9 cellular contexts compared by ENCODE assay signal in genomic region chr12:89347325-89347829, GRCh38. TPM values are rescaled to one million over a fixed set of nuclear protein-coding genes. Genes with fewer than 3 reads are reported as not detected.
DNase-seq lines count a peak whose midpoint lies in the region; TF ChIP-seq lines count a peak whose summit lies in the region.
"Had no signal": no experiment of that assay in that cellular context is flagged by ENCODE, and none has a peak within 500 bp of the region (broad histone marks: within the 10 kb centered on the region; RNA-seq: fewer than 3 reads in every experiment).

No MANE protein-coding gene starts in this region.

- H3K36me3 ChIP-seq in HUES6 (ENCODE audit: control insufficient read depth, insufficient read depth, low read length) (peaks cover 36% of the 10 kb centered on the region), sigmoid colon (peaks cover 0 to 11% (median 0%) of the 10 kb centered on the region in 4 donors)

- peak overlapping the region; percentile 74 for H3K9ac ChIP-seq in HUES6 (ENCODE audit: low read length)

- no peak for TF ChIP-seq EP300 in sigmoid colon (IDR thresholded peaks at IDR 0.05)

- whole genome bisulfite sequencing in sigmoid colon, 2 donors: 81 to 95% methylated on average over 3 of the region's 3 CpGs

- intact Hi-C loops in sigmoid colon (cut with DNase I): no loop called here

- peaks cover 61% of the 10 kb centered on the region for H3K4me1 ChIP-seq in HUES6 (ENCODE audit: control insufficient read depth, insufficient read depth, low read length)
- H3K4me1 ChIP-seq in sigmoid colon: peaks cover 0 to 24% (median 14%) of the 10 kb centered on the region in 4 donors

- H3K27ac ChIP-seq in HUES6 (ENCODE audit: low read depth, low read length) (no peak overlapping the region), sigmoid colon (peak overlapping the region; percentile 46 to 59 (median 54))

- H3K27me3 ChIP-seq in HUES6 (ENCODE audit: control insufficient read depth, insufficient read depth, low read length) (peaks cover 73% of the 10 kb centered on the region), sigmoid colon (no peaks in the 10 kb centered on the region)

- no peak for TF ChIP-seq POLR2A in sigmoid colon (IDR thresholded peaks at IDR 0.05)

- in situ Hi-C loops in GM13976 (cut with MboI; ENCODE audit: low sequenced_read_pairs, unreplicated experiment): no loop called here

- H3K4me3 ChIP-seq in HUES6 (ENCODE audit: low read depth, low read length) (peak overlapping the region; percentile 77; the same call in 1 of the 2 replicates), epithelial cell of esophagus (ENCODE audit: low read length) (no peak overlapping the region), sigmoid colon (peak overlapping the region in 2 of 4 donors; percentile 66 to 90)

- TF ChIP-seq CTCF in epithelial cell of esophagus (IDR thresholded peaks at IDR 0.05; ENCODE audit: insufficient read depth, low read depth, low read length, missing control alignments) (no peak), sigmoid colon (IDR thresholded peaks at IDR 0.05) (no peak), GM13976 (IDR thresholded peaks at IDR 0.05; ENCODE audit: borderline replicate concordance, control extremely low read depth, extremely low read depth, insufficient read depth, missing control alignments) (no peak), GM10266 (IDR thresholded peaks at IDR 0.05; ENCODE audit: control insufficient read depth, insufficient read depth, low read depth, missing control alignments) (no peak)

- DNase-seq in RKO (ENCODE audit: low spot score) (peak; percentile 25), epithelial cell of esophagus (ENCODE audit: low read depth) (peak; percentile 27), sigmoid colon (no peak), NCI-H524 (lab: John Stamatoyannopoulos, UW) (no peak), GM13976 (ENCODE audit: low spot score) (no peak), GM10266 (ENCODE audit: extremely low spot score) (no peak)
- DNase-seq: left colon, T-cell had no signal

- no peaks in the 10 kb centered on the region for H3K9me3 ChIP-seq in HUES6 (ENCODE audit: control insufficient read depth, insufficient read depth, low read depth, low read length)
- no peaks in the 10 kb centered on the region for H3K9me3 ChIP-seq in sigmoid colon

RNA-seq across cellular contexts. Expression of gene DUSP6, which starts 4.9 kb away (rescaled TPM):
- 10 to 100 TPM; 31.0 to 36.4 (median 33.0) TPM for total RNA-seq in sigmoid colon
- polyA plus RNA-seq in sigmoid colon: 10 to 100 TPM; 27.0 to 39.7 (median 36.3) TPM

Comparison
In these comparisons a context has a peak if more than half of its experiments do, and no peak if none do; other contexts are left out.
1. DNase-seq: peak in RKO (single experiment) and epithelial cell of esophagus (single experiment); none in sigmoid colon (single experiment), NCI-H524 (0 of 2), GM13976 (single experiment) and GM10266 (single experiment).